Comparison of ENCODE assay signal across 9 cellular contexts in the genomic region with DNA sequence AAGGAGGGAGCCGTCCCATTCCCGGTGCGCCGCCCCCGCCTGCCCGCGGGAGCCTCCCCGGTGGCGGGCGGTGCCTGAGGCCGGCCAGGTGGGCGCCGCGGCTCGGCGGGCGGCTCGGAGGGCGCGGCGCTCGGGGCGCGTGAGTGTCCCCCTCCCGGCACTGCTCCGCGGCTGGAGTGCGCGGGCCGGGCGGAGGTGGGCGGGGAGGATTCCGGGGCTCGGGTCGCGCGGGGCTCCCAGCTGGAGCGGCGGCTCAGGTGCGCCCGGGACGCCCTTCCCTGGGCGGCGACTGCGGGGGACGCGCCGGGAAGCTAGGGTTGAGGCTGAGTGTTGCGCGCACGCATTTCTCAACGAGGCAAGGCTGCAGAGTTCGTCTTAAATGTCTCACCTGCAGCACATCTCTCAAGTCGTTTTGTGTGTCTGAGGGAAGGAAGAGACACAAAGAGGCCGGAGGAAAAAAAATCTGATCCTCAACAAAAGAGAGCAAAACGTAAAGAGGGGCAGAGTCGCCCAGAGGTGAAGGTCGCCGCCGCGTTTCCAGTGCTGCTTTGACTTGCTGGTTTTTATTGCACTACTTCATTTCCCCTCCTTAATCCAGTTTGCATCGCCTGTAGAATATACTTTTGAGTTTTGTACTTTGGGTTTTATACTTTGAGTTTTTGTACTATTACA.
A peak's percentile ranks its signal among the peaks of the same experiment; 100 is the strongest.
DNase-seq lines count a peak whose midpoint lies in the region; ATAC-seq and TF ChIP-seq lines count a peak whose summit lies in the region.
"Had no signal": no experiment of that assay in that cellular context is flagged by ENCODE, and none has a peak within 500 bp of the region (broad histone marks: within the 10 kb centered on the region; RNA-seq: fewer than 3 reads in every experiment).

No MANE protein-coding gene starts in this region.

- peak overlapping the region; percentile 51 for H3K4me3 ChIP-seq in HL-60 (replicated peaks; ENCODE audit: insufficient read depth, low read length)
- peak overlapping the region; percentile 42 to 68 (median 49) for H3K4me3 ChIP-seq in skin epidermis

- no peak for TF ChIP-seq CTCF in HL-60 (IDR thresholded peaks at IDR 0.05; ENCODE audit: insufficient read depth, low read length)

- peak; percentile 29 to 55 for ATAC-seq in activated T-cell treated with anti-CD3 and anti-CD28 coated beads, Interleukin-2, amount 50 U/mL, for 72 hours (replicated peaks in 1 of 2)
- ATAC-seq in GM19328 (IDR thresholded peaks at IDR 0.05; ENCODE audit: unreplicated experiment), result no peak
- ATAC-seq in GM21528 (IDR thresholded peaks at IDR 0.05; ENCODE audit: low FRiP score, unreplicated experiment), result no peak

- H3K27me3 Mint-ChIP-seq in activated T-cell treated with anti-CD3 and anti-CD28 coated beads, Interleukin-2, amount 50 U/mL, for 72 hours (ENCODE audit: low read depth), result peaks cover 73% of the 10 kb centered on the region

- DNase-seq in HL-60 (ENCODE audit: low read depth in 1 of 2, low spot score in 1 of 2), result peak in 1 of 2 experiments; percentile 8
- DNase-seq in activated T-cell treated with anti-CD3 and anti-CD28 coated beads, Interleukin-2, amount 50 U/mL, for 72 hours, result peak in 1 of 2 donors; percentile 9
- peak; percentile 59 for DNase-seq in iPS-NIHi11 (ENCODE audit: low spot score)
- DNase-seq in CD1c-positive myeloid dendritic cell (ENCODE audit: extremely low spot score), result no peak
- DNase-seq in cerebellar nuclear complex (lab: John Stamatoyannopoulos, UW), result no peak

- H3K9me3 Mint-ChIP-seq in activated T-cell treated with anti-CD3 and anti-CD28 coated beads, Interleukin-2, amount 50 U/mL, for 72 hours, result peaks cover 0 to 4% of the 10 kb centered on the region in 2 donors

- H3K4me3 Mint-ChIP-seq in activated T-cell treated with anti-CD3 and anti-CD28 coated beads, Interleukin-2, amount 50 U/mL, for 72 hours, result peak overlapping the region; percentile 69 to 83

- peaks cover 0 to 5% of the 10 kb centered on the region in 2 donors for H3K36me3 Mint-ChIP-seq in activated T-cell treated with anti-CD3 and anti-CD28 coated beads, Interleukin-2, amount 50 U/mL, for 72 hours (ENCODE audit: insufficient read depth in 2 of 2)

- no peak overlapping the region for H3K27ac Mint-ChIP-seq in activated T-cell treated with anti-CD3 and anti-CD28 coated beads, Interleukin-2, amount 50 U/mL, for 72 hours

- H3K27me3 ChIP-seq in HL-60 (ENCODE audit: insufficient read depth, poor library complexity, severe bottlenecking), result peaks cover 8% of the 10 kb centered on the region

- peak overlapping the region; percentile 46 for H3K27ac ChIP-seq in HL-60 (replicated peaks)
- peak overlapping the region in 16 of 21 experiments; percentile 2 to 76 (median 68) for H3K27ac ChIP-seq in skin epidermis
- H3K27ac ChIP-seq: VCaP had no signal

- peaks cover 8% of the 10 kb centered on the region for H3K4me1 Mint-ChIP-seq in activated T-cell treated with anti-CD3 and anti-CD28 coated beads, Interleukin-2, amount 50 U/mL, for 72 hours (ENCODE audit: low read depth)

Comparison
In these comparisons a context has a peak if more than half of its experiments do, and no peak if none do; other contexts are left out.
1. ATAC-seq: peak in activated T-cell treated with anti-CD3 and anti-CD28 coated beads, Interleukin-2, amount 50 U/mL, for 72 hours (2 of 2); none in GM19328 (single experiment) and GM21528 (single experiment).